In the genomic region with DNA sequence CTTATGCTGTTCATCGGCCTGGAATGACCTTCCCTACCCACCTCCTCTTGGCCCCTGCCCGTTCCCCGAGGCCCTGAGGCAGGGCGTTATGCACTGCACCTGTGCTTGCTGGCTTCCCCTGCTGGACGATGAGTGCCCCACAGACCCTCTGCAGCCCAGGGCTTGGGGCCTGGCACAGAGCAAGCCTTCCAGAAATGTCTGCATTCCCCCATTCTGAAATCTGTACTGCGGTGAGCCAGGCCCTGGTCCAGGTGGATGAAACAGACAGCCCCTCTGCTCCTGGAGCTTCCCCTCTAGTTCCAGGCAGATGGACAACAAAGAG, we compare ENCODE assay signal across 1 cellular context.
TF ChIP-seq lines count a peak whose summit lies in the region.

No MANE protein-coding gene starts in this region.

TF ChIP-seq in HEK293, 187 proteins besides CTCF, POLR2A, EP300 and RAD21 (continued from another document):
- TF ChIP-seq, protein P1, sequence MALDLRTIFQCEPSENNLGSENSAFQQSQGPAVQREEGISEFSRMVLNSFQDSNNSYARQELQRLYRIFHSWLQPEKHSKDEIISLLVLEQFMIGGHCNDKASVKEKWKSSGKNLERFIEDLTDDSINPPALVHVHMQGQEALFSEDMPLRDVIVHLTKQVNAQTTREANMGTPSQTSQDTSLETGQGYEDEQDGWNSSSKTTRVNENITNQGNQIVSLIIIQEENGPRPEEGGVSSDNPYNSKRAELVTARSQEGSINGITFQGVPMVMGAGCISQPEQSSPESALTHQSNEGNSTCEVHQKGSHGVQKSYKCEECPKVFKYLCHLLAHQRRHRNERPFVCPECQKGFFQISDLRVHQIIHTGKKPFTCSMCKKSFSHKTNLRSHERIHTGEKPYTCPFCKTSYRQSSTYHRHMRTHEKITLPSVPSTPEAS (tag by site-specific recombination; IDR thresholded peaks at IDR 0.05): no peak
- peak; percentile 2; the same call in 1 of the 2 replicates for TF ChIP-seq EGR2 (tag by site-specific recombination; IDR thresholded peaks at IDR 0.05; ENCODE audit: low read depth)
- no peak for TF ChIP-seq ZNF830 (tag by site-specific recombination; IDR thresholded peaks at IDR 0.05; ENCODE audit: low read depth)
- no peak for TF ChIP-seq ZNF473 (tag by site-specific recombination; IDR thresholded peaks at IDR 0.05)
- TF ChIP-seq ZNF629 (tag by site-specific recombination; IDR thresholded peaks at IDR 0.05): no peak
- TF ChIP-seq ZBTB8A (tag by site-specific recombination; IDR thresholded peaks at IDR 0.05): no peak
- peak; percentile 6; the same call in 1 of the 2 replicates for TF ChIP-seq ZNF600 (tag by site-specific recombination; IDR thresholded peaks at IDR 0.05)
- TF ChIP-seq, protein P2, sequence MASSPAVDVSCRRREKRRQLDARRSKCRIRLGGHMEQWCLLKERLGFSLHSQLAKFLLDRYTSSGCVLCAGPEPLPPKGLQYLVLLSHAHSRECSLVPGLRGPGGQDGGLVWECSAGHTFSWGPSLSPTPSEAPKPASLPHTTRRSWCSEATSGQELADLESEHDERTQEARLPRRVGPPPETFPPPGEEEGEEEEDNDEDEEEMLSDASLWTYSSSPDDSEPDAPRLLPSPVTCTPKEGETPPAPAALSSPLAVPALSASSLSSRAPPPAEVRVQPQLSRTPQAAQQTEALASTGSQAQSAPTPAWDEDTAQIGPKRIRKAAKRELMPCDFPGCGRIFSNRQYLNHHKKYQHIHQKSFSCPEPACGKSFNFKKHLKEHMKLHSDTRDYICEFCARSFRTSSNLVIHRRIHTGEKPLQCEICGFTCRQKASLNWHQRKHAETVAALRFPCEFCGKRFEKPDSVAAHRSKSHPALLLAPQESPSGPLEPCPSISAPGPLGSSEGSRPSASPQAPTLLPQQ (tag by site-specific recombination; IDR thresholded peaks at IDR 0.05): no peak
TF ChIP-seq in HEK293: peak in this region for 6.
